ENCODE assay signal across 12 cellular contexts in genomic region chr10:125035136-125035535, GRCh38.
A peak's percentile ranks its signal among the peaks of the same experiment; 100 is the strongest.
DNase-seq lines count a peak whose midpoint lies in the region; ATAC-seq, FAIRE-seq and TF ChIP-seq lines count a peak whose summit lies in the region.
"Had no signal": no experiment of that assay in that cellular context is flagged by ENCODE, and none has a peak within 500 bp of the region (broad histone marks: within the 10 kb centered on the region; RNA-seq: fewer than 3 reads in every experiment).

No MANE protein-coding gene starts in this region.

- dilution Hi-C loops in endothelial cell of umbilical vein (cut with MboI; ENCODE audit: extremely low pct_ligation_motif_present, low sequenced_read_pairs): no loop called here

- H2AFZ ChIP-seq in endothelial cell of umbilical vein (ENCODE audit: low read depth, low read length): no peak overlapping the region

- H3K27me3 ChIP-seq in Panc1 (ENCODE audit: control insufficient read depth, insufficient read depth, low read length) (no peaks in the 10 kb centered on the region), endothelial cell of umbilical vein (ENCODE audit: control insufficient read depth in 2 of 2, insufficient read depth in 2 of 2, low read length in 2 of 2) (no peaks in the 10 kb centered on the region)

- TSS peak; percentile 9 for BruUV-seq in Panc1 (replicated peaks; lab: Mats Ljungman, UMichigan)
- no TSS peak for BruUV-seq in endothelial cell of umbilical vein (replicated peaks; lab: Mats Ljungman, UMichigan)

- POLR2A ChIA-PET in Panc1 (lab: Charles Lee): no interaction called here
- POLR2A ChIA-PET in endothelial cell of umbilical vein (lab: Charles Lee): no interaction called here
- POLR2A ChIA-PET in activated CD8-positive, alpha-beta T cell treated with anti-CD3 and anti-CD28 coated beads, Interleukin-2, amount 10 ng/mL, durations not matched to agents 7 days and 5 days (lab: Charles Lee): interaction anchor here (0.6 kb wide), 1 partner anchor 750 kb away, joined by 4 read pairs; no protein-coding TSS in a partner anchor

- no peak overlapping the region for H3K4me3 Mint-ChIP-seq in activated CD8-positive, alpha-beta T cell treated with anti-CD3 and anti-CD28 coated beads, Interleukin-2, amount 10 ng/mL, durations not matched to agents 7 days and 5 days
- H3K4me3 Mint-ChIP-seq: activated CD4-positive, alpha-beta memory T cell treated with anti-CD3 and anti-CD28 coated beads, Interleukin-2, amount 10 ng/mL, durations not matched to agents 7 days and 5 days had no signal

- in situ Hi-C loops in Caki2 (cut with HindIII; ENCODE audit: low pct_unique_long_range_greater_than_20kb, low sequenced_read_pairs): no loop called here
- in situ Hi-C loops in Panc1 (cut with HindIII; ENCODE audit: low pct_unique_long_range_greater_than_20kb, low sequenced_read_pairs): no loop called here

- peak; percentile 70 for DNase-seq in Caki2 (ENCODE audit: low read depth)
- DNase-seq in Panc1 (ENCODE audit: low read depth, low spot score): no peak
- DNase-seq in endothelial cell of umbilical vein (ENCODE audit: low read depth, low spot score): peak; percentile 55
- peak; percentile 85 for DNase-seq in non-pigmented ciliary epithelial cell (ENCODE audit: low read depth)
- DNase-seq in activated CD8-positive, alpha-beta T cell treated with anti-CD3 and anti-CD28 coated beads, Interleukin-2, amount 10 ng/mL, durations not matched to agents 7 days and 5 days: no peak
- no peak for DNase-seq in NCI-H524 (lab: John Stamatoyannopoulos, UW)
- DNase-seq: activated CD4-positive, alpha-beta memory T cell treated with anti-CD3 and anti-CD28 coated beads, Interleukin-2, amount 10 ng/mL, durations not matched to agents 7 days and 5 days; hippocampal formation; NCI-H1436 treated with DMSO at 0.1 percent for 48 hours; occipital lobe had no signal

- no peaks in the 10 kb centered on the region for H3K36me3 Mint-ChIP-seq in activated CD8-positive, alpha-beta T cell treated with anti-CD3 and anti-CD28 coated beads, Interleukin-2, amount 10 ng/mL, durations not matched to agents 7 days and 5 days (ENCODE audit: low read depth)

- intact Hi-C loops in Panc1 (cut with micrococcal nuclease; ENCODE audit: unreplicated experiment) (no loop called here), endothelial cell of umbilical vein (cut with micrococcal nuclease) (loop anchor here (1.0 kb wide), 1 partner anchor 10 kb away; no protein-coding TSS in a partner anchor)

- peaks cover 42% of the 10 kb centered on the region for H3K4me1 ChIP-seq in Panc1 (ENCODE audit: control insufficient read depth, insufficient read depth, low read length)
- H3K4me1 ChIP-seq in endothelial cell of umbilical vein (ENCODE audit: control insufficient read depth, extremely low read depth, insufficient read depth, low read length): peaks cover 12% of the 10 kb centered on the region

- ATAC-seq in Panc1 (peak; percentile 28; the same call in 1 of the 2 replicates), GM18858 (IDR thresholded peaks at IDR 0.05; ENCODE audit: unreplicated experiment) (no peak), GM18909 (IDR thresholded peaks at IDR 0.05; ENCODE audit: poor library complexity, unreplicated experiment) (no peak)
- no peak for ATAC-seq in activated CD8-positive, alpha-beta T cell treated with anti-CD3 and anti-CD28 coated beads, Interleukin-2, amount 10 ng/mL, durations not matched to agents 7 days and 5 days

- no peak overlapping the region for H3K27ac Mint-ChIP-seq in activated CD8-positive, alpha-beta T cell treated with anti-CD3 and anti-CD28 coated beads, Interleukin-2, amount 10 ng/mL, durations not matched to agents 7 days and 5 days
- H3K27ac Mint-ChIP-seq: activated CD4-positive, alpha-beta memory T cell treated with anti-CD3 and anti-CD28 coated beads, Interleukin-2, amount 10 ng/mL, durations not matched to agents 7 days and 5 days had no signal

- CTCF ChIA-PET in Panc1 (lab: Charles Lee) (interaction anchor here (0.6 kb wide), 1 partner anchor 1651 kb away, joined by 3 read pairs; no protein-coding TSS in a partner anchor), endothelial cell of umbilical vein (lab: Charles Lee) (interaction anchor here (0.6 to 3.3 kb wide), 8 partner anchors 8 to 1146 kb away, joined by 3 to 28 read pairs (median 3); no protein-coding TSS in a partner anchor)
- CTCF ChIA-PET in activated CD8-positive, alpha-beta T cell treated with anti-CD3 and anti-CD28 coated beads, Interleukin-2, amount 10 ng/mL, durations not matched to agents 7 days and 5 days (lab: Charles Lee): interaction anchor here (1.0 to 2.0 kb wide), 2 partner anchors 9 to 13 kb away, joined by 3 to 8 read pairs; no protein-coding TSS in a partner anchor

- no peaks in the 10 kb centered on the region for H3K9me3 Mint-ChIP-seq in activated CD8-positive, alpha-beta T cell treated with anti-CD3 and anti-CD28 coated beads, Interleukin-2, amount 10 ng/mL, durations not matched to agents 7 days and 5 days (ENCODE audit: insufficient read depth)
- H3K9me3 Mint-ChIP-seq: activated CD4-positive, alpha-beta memory T cell treated with anti-CD3 and anti-CD28 coated beads, Interleukin-2, amount 10 ng/mL, durations not matched to agents 7 days and 5 days had no signal

- peak overlapping the region; percentile 42 for H3K4me2 ChIP-seq in endothelial cell of umbilical vein (ENCODE audit: insufficient read depth, low read length)

- peak; percentile 63 for FAIRE-seq in endothelial cell of umbilical vein (lab: Jason Lieb, UNC)

- no peak for TF ChIP-seq POLR2A in endothelial cell of umbilical vein (IDR thresholded peaks at IDR 0.05; ENCODE audit: low read depth, low read length)

- H3K9me1 ChIP-seq in endothelial cell of umbilical vein (replicated peaks; ENCODE audit: control insufficient read depth, extremely low read depth, insufficient read depth, low read length): no peaks in the 10 kb centered on the region

- H3K79me2 ChIP-seq in endothelial cell of umbilical vein (ENCODE audit: control insufficient read depth, insufficient read depth, low read length): peaks cover 89% of the 10 kb centered on the region

- no peaks in the 10 kb centered on the region for H4K20me1 ChIP-seq in endothelial cell of umbilical vein (replicated peaks; ENCODE audit: control insufficient read depth, extremely low read depth, insufficient read depth, low read length)

- no peak overlapping the region for H3K4me3 ChIP-seq in Panc1 (ENCODE audit: low read depth in 2 of 2, low read length in 2 of 2)
- peak overlapping the region in 1 of 3 experiments; percentile 5 for H3K4me3 ChIP-seq in endothelial cell of umbilical vein (replicated peaks in 1 of 3; ENCODE audit: insufficient read depth in 1 of 3, low read depth in 1 of 3, low read length in 3 of 3)

- H3K9ac ChIP-seq in endothelial cell of umbilical vein (replicated peaks; ENCODE audit: extremely low read depth, insufficient read depth, low read length): peak overlapping the region; percentile 13

- H3K9me3 ChIP-seq in Panc1 (ENCODE audit: control insufficient read depth, insufficient read depth, low read depth, low read length): no peaks in the 10 kb centered on the region
- no peaks in the 10 kb centered on the region for H3K9me3 ChIP-seq in endothelial cell of umbilical vein (replicated peaks; ENCODE audit: control insufficient read depth, insufficient read depth, low read length)

- no peaks in the 10 kb centered on the region for H3K4me1 Mint-ChIP-seq in activated CD8-positive, alpha-beta T cell treated with anti-CD3 and anti-CD28 coated beads, Interleukin-2, amount 10 ng/mL, durations not matched to agents 7 days and 5 days (ENCODE audit: low read depth)
- H3K4me1 Mint-ChIP-seq: activated CD4-positive, alpha-beta memory T cell treated with anti-CD3 and anti-CD28 coated beads, Interleukin-2, amount 10 ng/mL, durations not matched to agents 7 days and 5 days had no signal

- H3K27me3 Mint-ChIP-seq in activated CD8-positive, alpha-beta T cell treated with anti-CD3 and anti-CD28 coated beads, Interleukin-2, amount 10 ng/mL, durations not matched to agents 7 days and 5 days (ENCODE audit: low read depth): no peaks in the 10 kb centered on the region

- H3K27ac ChIP-seq in Panc1 (ENCODE audit: low read length) (peak overlapping the region; percentile 15; the same call in 1 of the 2 replicates), endothelial cell of umbilical vein (ENCODE audit: insufficient read depth, low read depth, low read length) (peak overlapping the region; percentile 13)

- TF ChIP-seq CTCF in Panc1 (IDR thresholded peaks at IDR 0.05) (no peak), endothelial cell of umbilical vein (IDR thresholded peaks at IDR 0.05; ENCODE audit: extremely low read depth in 1 of 2, insufficient read depth in 1 of 2, low read depth in 1 of 2, low read length in 2 of 2) (no peak)

- H3K36me3 ChIP-seq in Panc1 (ENCODE audit: control insufficient read depth, insufficient read depth, low read length): peaks cover 2% of the 10 kb centered on the region; the same call in 1 of the 2 replicates
- H3K36me3 ChIP-seq in endothelial cell of umbilical vein (ENCODE audit: control insufficient read depth in 2 of 2, extremely low read depth in 1 of 2, insufficient read depth in 2 of 2, low read length in 2 of 2): peaks cover 0 to 19% of the 10 kb centered on the region in 2 experiments

TF ChIP-seq in endothelial cell of umbilical vein, 7 proteins besides CTCF, POLR2A, EP300 and RAD21:
- peak; percentile 53 for TF ChIP-seq FOS (IDR thresholded peaks at IDR 0.05; ENCODE audit: borderline replicate concordance, insufficient read depth, low read length)
- TF ChIP-seq JUN (IDR thresholded peaks at IDR 0.05; ENCODE audit: borderline replicate concordance, insufficient read depth, insufficient read length, low read depth): no peak
TF ChIP-seq in endothelial cell of umbilical vein: peak in this region for 1.

Comparison
In these comparisons a context has a peak if more than half of its experiments do, and no peak if none do; other contexts are left out.
1. DNase-seq: peak in Caki2 (single experiment), endothelial cell of umbilical vein (single experiment) and non-pigmented ciliary epithelial cell (single experiment); none in Panc1 (single experiment), activated CD8-positive, alpha-beta T cell treated with anti-CD3 and anti-CD28 coated beads, Interleukin-2, amount 10 ng/mL, durations not matched to agents 7 days and 5 days (single experiment) and NCI-H524 (0 of 2).